8 cellular contexts compared by ENCODE assay signal in genomic region chr4:127623755-127624087, GRCh38. TPM values are rescaled to one million over a fixed set of nuclear protein-coding genes. Genes with fewer than 3 reads are reported as not detected.
DNase-seq lines count a peak whose midpoint lies in the region; ATAC-seq, FAIRE-seq and TF ChIP-seq lines count a peak whose summit lies in the region.

No MANE protein-coding gene starts in this region.

- H3K4me2 ChIP-seq in endothelial cell of umbilical vein (ENCODE audit: insufficient read depth, low read length) (peak overlapping the region; percentile 90), neural cell (ENCODE audit: low read length) (peak overlapping the region; percentile 50)

- H3K9me3 ChIP-seq in MG63 = no peaks in the 10 kb centered on the region
- no peaks in the 10 kb centered on the region for H3K9me3 ChIP-seq in endothelial cell of umbilical vein (replicated peaks; ENCODE audit: control insufficient read depth, insufficient read depth, low read length)
- H3K9me3 ChIP-seq in neural cell (ENCODE audit: low read length) = no peaks in the 10 kb centered on the region

- POLR2A ChIA-PET in BJ (lab: Charles Lee) (interaction anchor here (0.6 kb wide), 1 partner anchor 351 kb away, joined by 12 read pairs; no protein-coding TSS in a partner anchor), endothelial cell of umbilical vein (lab: Charles Lee) (interaction anchor here (2.2 kb wide), 1 partner anchor 9 kb away, joined by 7 read pairs; the partner anchor contains the start of gene INTU)

- H3K9me1 ChIP-seq in endothelial cell of umbilical vein (replicated peaks; ENCODE audit: control insufficient read depth, extremely low read depth, insufficient read depth, low read length) = no peaks in the 10 kb centered on the region

- FAIRE-seq in endothelial cell of umbilical vein (lab: Jason Lieb, UNC) (no peak), GM12892 (lab: Jason Lieb, UNC) (no peak)

- H2AFZ ChIP-seq in endothelial cell of umbilical vein (ENCODE audit: low read depth, low read length) (peak overlapping the region; percentile 100), neural cell (ENCODE audit: low read depth, low read length) (peak overlapping the region; percentile 15)

- no peak for DNase-seq in BJ (ENCODE audit: low read depth)
- no peak for DNase-seq in MG63
- peak; percentile 40 for DNase-seq in endothelial cell of umbilical vein (ENCODE audit: low read depth, low spot score)
- no peak for DNase-seq in foreskin keratinocyte
- DNase-seq in NCI-H526 (lab: John Stamatoyannopoulos, UW) = no peak
- no peak for DNase-seq in GM12892 (ENCODE audit: insufficient read length)

- H3K79me2 ChIP-seq in endothelial cell of umbilical vein (ENCODE audit: control insufficient read depth, insufficient read depth, low read length) (no peaks in the 10 kb centered on the region), neural cell (replicated peaks; ENCODE audit: insufficient read depth, low read length) (peaks cover 57% of the 10 kb centered on the region)

- TF ChIP-seq POLR2A in endothelial cell of umbilical vein (IDR thresholded peaks at IDR 0.05; ENCODE audit: low read depth, low read length) = no peak
- TF ChIP-seq POLR2A in GM12892 (IDR thresholded peaks at IDR 0.05; ENCODE audit: low read depth, low read length) = no peak

- dilution Hi-C loops in endothelial cell of umbilical vein (cut with MboI; ENCODE audit: extremely low pct_ligation_motif_present, low sequenced_read_pairs) = no loop called here

- no peak for ATAC-seq in GM19035 (IDR thresholded peaks at IDR 0.05; ENCODE audit: unreplicated experiment)
- no peak for ATAC-seq in foreskin keratinocyte

- H3F3A ChIP-seq in neural cell (ENCODE audit: insufficient read depth, low read length, poor library complexity, severe bottlenecking) = peaks cover 5% of the 10 kb centered on the region

- H3K27me3 ChIP-seq in BJ (ENCODE audit: control insufficient read depth, insufficient read depth, low read length) (peaks cover 4% of the 10 kb centered on the region), MG63 (no peaks in the 10 kb centered on the region), endothelial cell of umbilical vein (ENCODE audit: control insufficient read depth in 2 of 2, insufficient read depth in 2 of 2, low read length in 2 of 2) (peaks cover 0 to 19% of the 10 kb centered on the region in 2 experiments), neural cell (ENCODE audit: insufficient read depth, low read depth, low read length) (peaks cover 17% of the 10 kb centered on the region), foreskin keratinocyte (peaks cover 50% of the 10 kb centered on the region)

- H3K36me3 ChIP-seq in BJ (ENCODE audit: control insufficient read depth, insufficient read depth, low read length) (no peaks in the 10 kb centered on the region), MG63 (no peaks in the 10 kb centered on the region), endothelial cell of umbilical vein (ENCODE audit: control insufficient read depth in 2 of 2, extremely low read depth in 1 of 2, insufficient read depth in 2 of 2, low read length in 2 of 2) (no peaks in the 10 kb centered on the region), neural cell (ENCODE audit: insufficient read depth, low read length) (no peaks in the 10 kb centered on the region)

- H3K4me1 ChIP-seq in endothelial cell of umbilical vein (ENCODE audit: control insufficient read depth, extremely low read depth, insufficient read depth, low read length) (peaks cover 15% of the 10 kb centered on the region), foreskin keratinocyte (no peaks in the 10 kb centered on the region)

- H3K9ac ChIP-seq in endothelial cell of umbilical vein (replicated peaks; ENCODE audit: extremely low read depth, insufficient read depth, low read length) = peak overlapping the region; percentile 55
- peak overlapping the region; percentile 43 for H3K9ac ChIP-seq in neural cell (ENCODE audit: low read length)

- H3K9me2 ChIP-seq in neural cell (ENCODE audit: insufficient read depth, low read length) = no peaks in the 10 kb centered on the region

- no peak for TF ChIP-seq EP300 in neural cell (conservative IDR thresholded peaks at IDR 0.05; ENCODE audit: poor library complexity, severe bottlenecking)

- CTCF ChIA-PET in BJ (lab: Yijun Ruan, JAX) = interaction anchor here (0.8 to 1.5 kb wide), 4 partner anchors 8 to 109 kb away, joined by 3 to 4 read pairs (median 3); no protein-coding TSS in a partner anchor
- CTCF ChIA-PET in endothelial cell of umbilical vein (lab: Charles Lee) = interaction anchor here (0.9 to 2.7 kb wide), 7 partner anchors 9 to 342 kb away, joined by 3 to 35 read pairs (median 8); partner anchors contain the start of genes HSPA4L and INTU

- H3K4me3 ChIP-seq in BJ (ENCODE audit: low read depth, low read length) (peak overlapping the region; percentile 68), MG63 (peak overlapping the region; percentile 51), endothelial cell of umbilical vein (replicated peaks in 1 of 3; ENCODE audit: insufficient read depth in 1 of 3, low read depth in 1 of 3, low read length in 3 of 3) (peak overlapping the region; percentile 48 to 89 (median 78)), neural cell (ENCODE audit: low read length) (peak overlapping the region; percentile 74)

- no peak for TF ChIP-seq RAD21 in neural cell (conservative IDR thresholded peaks at IDR 0.05)

- no peak for TF ChIP-seq CTCF in BJ (IDR thresholded peaks at IDR 0.05; ENCODE audit: insufficient read depth, low read depth, low read length)
- no peak for TF ChIP-seq CTCF in endothelial cell of umbilical vein (IDR thresholded peaks at IDR 0.05; ENCODE audit: extremely low read depth in 1 of 2, insufficient read depth in 1 of 2, low read depth in 1 of 2, low read length in 2 of 2)
- TF ChIP-seq CTCF in neural cell (IDR thresholded peaks at IDR 0.05; ENCODE audit: poor library complexity, severe bottlenecking) = no peak
- TF ChIP-seq CTCF in foreskin keratinocyte (conservative IDR thresholded peaks at IDR 0.05) = no peak

- H3K27ac ChIP-seq in endothelial cell of umbilical vein (ENCODE audit: insufficient read depth, low read depth, low read length) (no peak overlapping the region), neural cell (ENCODE audit: low read length) (no peak overlapping the region), foreskin keratinocyte (no peak overlapping the region)

- intact Hi-C loops in endothelial cell of umbilical vein (cut with micrococcal nuclease) = loop anchor here (1.0 kb wide), 3 partner anchors 9 to 109 kb away; partner anchors contain the start of gene INTU

- BruUV-seq in endothelial cell of umbilical vein (replicated peaks; lab: Mats Ljungman, UMichigan) = no TSS peak

- H4K20me1 ChIP-seq in endothelial cell of umbilical vein (replicated peaks; ENCODE audit: control insufficient read depth, extremely low read depth, insufficient read depth, low read length) = no peaks in the 10 kb centered on the region
- no peaks in the 10 kb centered on the region for H4K20me1 ChIP-seq in neural cell (ENCODE audit: insufficient read depth)

TF ChIP-seq in endothelial cell of umbilical vein, 7 proteins besides CTCF, POLR2A, EP300 and RAD21:
- TF ChIP-seq JUN (IDR thresholded peaks at IDR 0.05; ENCODE audit: borderline replicate concordance, insufficient read depth, insufficient read length, low read depth) = no peak
- TF ChIP-seq MAX (IDR thresholded peaks at IDR 0.05; ENCODE audit: insufficient read depth, insufficient read length) = no peak

TF ChIP-seq in neural cell, 6 proteins besides CTCF, POLR2A, EP300 and RAD21 (continues in another document):
- TF ChIP-seq TAF1 (IDR thresholded peaks at IDR 0.05; ENCODE audit: low read depth) = no peak
- TF ChIP-seq SMC3 (conservative IDR thresholded peaks at IDR 0.05; ENCODE audit: poor library complexity) = no peak
- no peak for TF ChIP-seq REST (IDR thresholded peaks at IDR 0.05; ENCODE audit: borderline replicate concordance)
- TF ChIP-seq EZH2 (IDR thresholded peaks at IDR 0.05; ENCODE audit: borderline replicate concordance, insufficient read depth, low read length, poor library complexity, severe bottlenecking) = no peak

RNA-seq across cellular contexts. Expression of gene INTU, which starts 9.0 kb away (rescaled TPM):
- 4.5 and 8.1 TPM in 2 replicates for polyA plus RNA-seq in BJ (2011; rRNA removed)
- 6.5 and 7.1 TPM in 2 replicates for polyA minus RNA-seq in BJ (2011; rRNA and poly(A)+ RNA removed)
- total RNA-seq in MG63 (2014; rRNA removed; shearing (Covaris generic); ENCODE audit: low replicate concordance) = 1.2 TPM in 2 replicates
- 4.3 and 5.4 TPM in 2 replicates for total RNA-seq in endothelial cell of umbilical vein
- 1.2 and 1.4 TPM in 2 replicates for polyA plus RNA-seq in endothelial cell of umbilical vein
- polyA plus RNA-seq in endothelial cell of umbilical vein (2011; cell fraction: cytosol; rRNA removed) = 0.94 and 1.2 TPM in 2 replicates
- 9.1 and 13.5 TPM in 2 replicates for polyA plus RNA-seq in endothelial cell of umbilical vein (2011; cell fraction: nucleus; rRNA removed)
- 2.2 and 2.5 TPM in 2 replicates for polyA plus RNA-seq in endothelial cell of umbilical vein (2012)
- polyA minus RNA-seq in endothelial cell of umbilical vein = 6.4 and 7.4 TPM in 2 replicates
- 3.9 TPM for polyA minus RNA-seq in endothelial cell of umbilical vein (2011; cell fraction: cytosol; rRNA and poly(A)+ RNA removed)
- 7.6 and 11.6 TPM in 2 replicates for polyA minus RNA-seq in endothelial cell of umbilical vein (2011; cell fraction: nucleus; rRNA and poly(A)+ RNA removed)
- 14.0 and 15.7 TPM in 2 replicates for polyA plus RNA-seq in neural cell
- polyA minus RNA-seq in neural cell = 29.9 and 33.9 TPM in 2 replicates
- 3.1 and 3.8 TPM in 2 replicates for total RNA-seq in foreskin keratinocyte
- 0.71 and 0.81 TPM in 2 replicates for polyA plus RNA-seq in foreskin keratinocyte
- polyA plus RNA-seq in GM12892 (2012; ENCODE audit: missing spikeins) = 0.15 TPM
